In genomic region chr22:38901111-38901641, GRCh38 we compare ENCODE assay signal across 27 cellular contexts. TPM values are rescaled to one million over a fixed set of nuclear protein-coding genes. Genes with fewer than 3 reads are reported as not detected.
A peak's percentile ranks its signal among the peaks of the same experiment; 100 is the strongest.
DNase-seq lines count a peak whose midpoint lies in the region; ATAC-seq, FAIRE-seq and TF ChIP-seq lines count a peak whose summit lies in the region.
"Had no signal": no experiment of that assay in that cellular context is flagged by ENCODE, and none has a peak within 500 bp of the region (broad histone marks: within the 10 kb centered on the region; RNA-seq: fewer than 3 reads in every experiment).

No MANE protein-coding gene starts in this region.

- no peak overlapping the region for H3K4me3 Mint-ChIP-seq in activated T-cell treated with anti-CD3 and anti-CD28 coated beads, Interleukin-2, amount 50 U/mL, for 72 hours
- H3K4me3 Mint-ChIP-seq: nephron; stimulated activated naive CD8-positive, alpha-beta T cell treated with anti-CD3 and anti-CD28 coated beads, Interleukin-15, Interleukin-2, amounts not matched to agents 100 ng/mL and 50 ng/mL, for 24 hours; type B pancreatic cell had no signal

- no peaks in the 10 kb centered on the region for H3K79me1 ChIP-seq in trophoblast cell (ENCODE audit: low read length)

- no peak overlapping the region for H3K4me3 ChIP-seq in GM12878
- H3K4me3 ChIP-seq in trophoblast cell (ENCODE audit: low read depth, low read length), result no peak overlapping the region
- H3K4me3 ChIP-seq: HAP-1, SJSA1 had no signal

- TF ChIP-seq POLR2A in GM12878 (IDR thresholded peaks at IDR 0.05; ENCODE audit: low read depth, low read length), result no peak

- no TSS peak for BruUV-seq in GM12878 (replicated peaks; lab: Mats Ljungman, UMichigan)

- H3K36me3 ChIP-seq in GM12878 (ENCODE audit: control insufficient read depth in 2 of 2, insufficient read depth in 2 of 2, low read length in 1 of 2) (no peaks in the 10 kb centered on the region), trophoblast cell (ENCODE audit: control insufficient read depth in 1 of 2, insufficient read depth in 2 of 2, low read length in 2 of 2) (no peaks in the 10 kb centered on the region)
- H3K36me3 ChIP-seq: HAP-1, SJSA1 had no signal

- H3K4me2 ChIP-seq in GM12878 (ENCODE audit: control insufficient read depth, insufficient read depth) (no peak overlapping the region), trophoblast cell (ENCODE audit: low read length) (peak overlapping the region; percentile 2)

- no peak overlapping the region for H2BK120ac ChIP-seq in trophoblast cell (ENCODE audit: insufficient read depth, low read length, poor library complexity)

- CTCF ChIA-PET in GM12878 (lab: Yijun Ruan, JAX), result interaction anchor here (1.0 to 3.5 kb wide), 4 partner anchors 30 to 102 kb away, joined by 3 to 21 read pairs (median 8); partner anchors contain the start of gene CBX6

- H3K9ac ChIP-seq in GM12878 (ENCODE audit: control insufficient read depth, insufficient read depth, low read length), result no peak overlapping the region
- H3K9ac ChIP-seq in trophoblast cell (ENCODE audit: low read length), result no peak overlapping the region

- POLR2A ChIA-PET in GM12878 (lab: Charles Lee), result interaction anchor here (0.9 to 1.0 kb wide), 2 partner anchors 28 to 724 kb away, joined by 3 to 5 read pairs; no protein-coding TSS in a partner anchor

- RAD21 ChIA-PET in GM12878 (lab: Charles Lee; ENCODE audit: unreplicated experiment), result interaction anchor here (1.7 to 2.0 kb wide), 2 partner anchors 32 to 102 kb away, joined by 5 to 6 read pairs; no protein-coding TSS in a partner anchor

- no peak overlapping the region for H2AK5ac ChIP-seq in trophoblast cell (ENCODE audit: low read length)

- no peak overlapping the region for H4K12ac ChIP-seq in trophoblast cell (ENCODE audit: low read depth, low read length)

- FAIRE-seq in GM12878 (lab: Jason Lieb, UNC), result no peak
- FAIRE-seq: frontal cortex had no signal

- no peak overlapping the region for H3K14ac ChIP-seq in trophoblast cell (ENCODE audit: low read length)

- H3K23ac ChIP-seq in trophoblast cell (ENCODE audit: low read length), result no peak overlapping the region

- intact Hi-C loops in GM12878 (cut with micrococcal nuclease; ENCODE audit: unreplicated experiment), result no loop called here

- no peak overlapping the region for H4K91ac ChIP-seq in trophoblast cell (ENCODE audit: low read depth, low read length)

- H3K4me1 ChIP-seq in GM12878 (ENCODE audit: control insufficient read depth, insufficient read depth, low read length) (peaks cover 9% of the 10 kb centered on the region; the same call in 1 of the 2 replicates), trophoblast cell (ENCODE audit: control insufficient read depth in 1 of 2, insufficient read depth in 2 of 2, low read length in 2 of 2) (peaks cover 7% of the 10 kb centered on the region in 2 experiments)
- H3K4me1 ChIP-seq: HAP-1, SJSA1 had no signal

- no peak overlapping the region for H2BK12ac ChIP-seq in trophoblast cell (ENCODE audit: low read length)

- WGBS in GM12878 (ENCODE audit: insufficient coverage, insufficient replicate concordance, low lambda C conversion rate, missing lambda C conversion rate), result 51% methylated on average over 5 of the region's 5 CpGs
- no CpG with 5 or more reads among the region's 5 CpGs for WGBS in trophoblast cell (ENCODE audit: extremely low coverage, insufficient coverage, insufficient read length)

- ATAC-seq in GM12878, result peak; percentile 35
- ATAC-seq in HG02610 (IDR thresholded peaks at IDR 0.05; ENCODE audit: unreplicated experiment), result no peak
- no peak for ATAC-seq in activated T-cell treated with anti-CD3 and anti-CD28 coated beads, Interleukin-2, amount 50 U/mL, for 72 hours (replicated peaks in 1 of 2)
- ATAC-seq: Panc1 had no signal

- H3K36me3 Mint-ChIP-seq in activated T-cell treated with anti-CD3 and anti-CD28 coated beads, Interleukin-2, amount 50 U/mL, for 72 hours (ENCODE audit: insufficient read depth in 2 of 2), result peaks cover 4 to 8% of the 10 kb centered on the region in 2 donors
- H3K36me3 Mint-ChIP-seq: type B pancreatic cell had no signal

- peak; percentile 14 for DNase-seq in NCI-H82 (lab: John Stamatoyannopoulos, UW)
- DNase-seq in NCI-H82 treated with DMSO at 0.1 percent for 48 hours (lab: John Stamatoyannopoulos, UW; ENCODE audit: unreplicated experiment), result no peak
- peak; percentile 27 for DNase-seq in NAMALWA (ENCODE audit: low spot score)
- DNase-seq in GM12878 (ENCODE audit: low read depth, low spot score), result no peak
- peak; percentile 68 to 81 for DNase-seq in trophoblast cell
- no peak for DNase-seq in NCI-H2196 (lab: John Stamatoyannopoulos, UW; ENCODE audit: unreplicated experiment)
- no peak for DNase-seq in activated T-cell treated with anti-CD3 and anti-CD28 coated beads, Interleukin-2, amount 50 U/mL, for 72 hours
- DNase-seq: activated CD8-positive, alpha-beta memory T cell treated with anti-CD3 and anti-CD28 coated beads, Interleukin-2, amount 50 U/mL, for 48 hours; activated gamma-delta T cell treated with Interleukin-2 at 50 U/mL for 16 hours; anterior cingulate cortex; erythroblast; NCI-H1092; NCI-H2029; NCI-H526; stimulated activated CD4-positive, alpha-beta T cell treated with anti-CD3 and anti-CD28 coated beads, Interleukin-1b, Interleukin-23, amount 100 ng/mL, for 48 hours had no signal

- H4K8ac ChIP-seq in trophoblast cell (ENCODE audit: low read depth, low read length), result no peak overlapping the region

- H3K4ac ChIP-seq in trophoblast cell (ENCODE audit: low read depth, low read length), result no peak overlapping the region

- H2AFZ ChIP-seq in GM12878 (ENCODE audit: control insufficient read depth, low read depth, low read length), result no peak overlapping the region
- no peak overlapping the region for H2AFZ ChIP-seq in trophoblast cell (ENCODE audit: insufficient read depth, low read length, poor library complexity)

- H2BK5ac ChIP-seq in trophoblast cell (ENCODE audit: low read depth, low read length, poor library complexity), result no peak overlapping the region

- H3K4me1 Mint-ChIP-seq in activated T-cell treated with anti-CD3 and anti-CD28 coated beads, Interleukin-2, amount 50 U/mL, for 72 hours (ENCODE audit: low read depth), result peaks cover 7% of the 10 kb centered on the region
- H3K4me1 Mint-ChIP-seq: nephron had no signal

- in situ Hi-C loops in GM12878 (cut with MboI), result no loop called here

- TF ChIP-seq RAD21 in GM12878 (IDR thresholded peaks at IDR 0.05; ENCODE audit: insufficient read depth, low read depth, low read length), result no peak

- H3K79me2 ChIP-seq in GM12878 (ENCODE audit: control insufficient read depth, insufficient read depth, low read length) (no peaks in the 10 kb centered on the region), trophoblast cell (ENCODE audit: control insufficient read depth, insufficient read depth, low read length, poor library complexity) (no peaks in the 10 kb centered on the region)

- no peak overlapping the region for H3K27ac ChIP-seq in GM12878 (ENCODE audit: control insufficient read depth, insufficient read depth)
- peak overlapping the region; percentile 14 for H3K27ac ChIP-seq in trophoblast cell (ENCODE audit: low read depth, low read length)
- H3K27ac ChIP-seq: 22Rv1, SJSA1 had no signal

- H3K27me3 ChIP-seq in GM12878 (replicated peaks in 1 of 2; ENCODE audit: control insufficient read depth in 2 of 2, insufficient read depth in 2 of 2, low read length in 1 of 2), result no peaks in the 10 kb centered on the region
- no peaks in the 10 kb centered on the region for H3K27me3 ChIP-seq in trophoblast cell (ENCODE audit: insufficient read depth, low read length)

- H3K9me3 ChIP-seq in GM12878 (replicated peaks; ENCODE audit: control insufficient read depth, insufficient read depth, low read length), result no peaks in the 10 kb centered on the region
- H3K9me3 ChIP-seq in trophoblast cell (ENCODE audit: insufficient read depth, low read depth, low read length), result no peaks in the 10 kb centered on the region

- TF ChIP-seq CTCF in GM12878 (IDR thresholded peaks at IDR 0.05 in 2 of 3, conservative IDR thresholded peaks at IDR 0.05 in 1 of 3; ENCODE audit: control insufficient read depth in 2 of 3, extremely low read depth in 1 of 3, insufficient read depth in 1 of 3, low read depth in 3 of 3, low read length in 3 of 3), result no peak

- peaks cover 3 to 5% of the 10 kb centered on the region in 2 donors for H3K9me3 Mint-ChIP-seq in activated T-cell treated with anti-CD3 and anti-CD28 coated beads, Interleukin-2, amount 50 U/mL, for 72 hours

- H3K18ac ChIP-seq in trophoblast cell (ENCODE audit: low read length), result no peak overlapping the region

- H4K20me1 ChIP-seq in GM12878 (ENCODE audit: control insufficient read depth, insufficient read depth), result no peaks in the 10 kb centered on the region

- no peak for TF ChIP-seq EP300 in GM12878 (IDR thresholded peaks at IDR 0.05; ENCODE audit: borderline replicate concordance in 1 of 2, control insufficient read depth in 1 of 2, low read depth in 2 of 2, low read length in 2 of 2)

- H3K27ac Mint-ChIP-seq in activated T-cell treated with anti-CD3 and anti-CD28 coated beads, Interleukin-2, amount 50 U/mL, for 72 hours, result no peak overlapping the region
- H3K27ac Mint-ChIP-seq: nephron; progenitor cell of endocrine pancreas; stimulated activated naive CD8-positive, alpha-beta T cell treated with anti-CD3 and anti-CD28 coated beads, Interleukin-15, Interleukin-2, amounts not matched to agents 100 ng/mL and 50 ng/mL, for 24 hours; type B pancreatic cell had no signal

- SMC1A ChIA-PET in GM12878 (lab: Charles Lee; ENCODE audit: uncharacterized antibody, unreplicated experiment), result interaction anchor here (0.9 to 1.5 kb wide), 2 partner anchors 9 to 19 kb away, joined by 3 to 4 read pairs; no protein-coding TSS in a partner anchor

- H3K27me3 Mint-ChIP-seq in activated T-cell treated with anti-CD3 and anti-CD28 coated beads, Interleukin-2, amount 50 U/mL, for 72 hours (ENCODE audit: low read depth), result no peaks in the 10 kb centered on the region
- H3K27me3 Mint-ChIP-seq: type B pancreatic cell had no signal

RNA-seq across cellular contexts. Expression of gene CBX6, which starts 29.2 kb away (rescaled TPM):
- 89.8 and 98.2 TPM in 2 replicates for total RNA-seq in GM12878 (2013; cell fraction: nucleolus; rRNA removed)
- 59.1 and 67.1 TPM in 2 replicates for total RNA-seq in GM12878 (2014; rRNA removed)
- total RNA-seq in GM12878 (2014; rRNA removed; fragmentation: Illumina TruSeq; extraction: Trizol), result 33.1 and 35.7 TPM in 2 replicates
- 135 and 142 TPM in 2 replicates for total RNA-seq in GM12878 (2021)
- 12.6 TPM for polyA plus RNA-seq in GM12878 (2011; ENCODE audit: low read depth)
- polyA plus RNA-seq in GM12878 (2011; rRNA removed), result 6.0 and 10.2 TPM in 2 replicates
- 14.4 and 14.8 TPM in 2 replicates for polyA plus RNA-seq in GM12878 (2011; cell fraction: cytosol; rRNA removed)
- polyA plus RNA-seq in GM12878 (2011; cell fraction: nucleus; rRNA removed), result 60.2 and 66.7 TPM in 2 replicates
- polyA plus RNA-seq in GM12878 (2012), result 25.3 and 32.1 TPM in 2 replicates
- 15.1 and 27.2 TPM in 2 replicates for polyA plus RNA-seq in GM12878 (2014; fragmentation: Illumina TruSeq; extraction: Trizol)
- polyA plus RNA-seq in GM12878 (2014; fragmentation: Nextera tagmentation; extraction: Ambion mirVana), result 1 to 10 TPM; 3.6 to 4.5 TPM
- polyA plus RNA-seq in GM12878 (2014; rRNA removed), result 39.0 and 43.9 TPM in 2 replicates
- 10 to 100 TPM; 72.6 to 74.6 TPM for polyA plus RNA-seq in GM12878 (2016; fragmentation: Nextera tagmentation; extraction: Ambion mirVana)
- 25.9 and 48.3 TPM in 2 replicates for polyA minus RNA-seq in GM12878 (2011; rRNA and poly(A)+ RNA removed)
- polyA minus RNA-seq in GM12878 (2011; cell fraction: cytosol; rRNA and poly(A)+ RNA removed), result 36.9 and 39.7 TPM in 2 replicates
- 60.8 and 96.1 TPM in 2 replicates for polyA minus RNA-seq in GM12878 (2011; cell fraction: nucleus; rRNA and poly(A)+ RNA removed)
- 5.0 and 5.3 TPM in 2 replicates for polyA plus RNA-seq in trophoblast cell (2013)
- total RNA-seq in activated T-cell treated with anti-CD3 and anti-CD28 coated beads, Interleukin-2, amount 50 U/mL, for 72 hours, result 100 to 1,000 TPM; 116 to 124 TPM

RNA-seq across cellular contexts. Expression of gene APOBEC3A, which starts 56.2 kb away (rescaled TPM):
- total RNA-seq in GM12878 (2013; cell fraction: nucleolus; rRNA removed), result not detected in 2 replicates
- total RNA-seq in GM12878 (2014; rRNA removed), result not detected in 2 replicates
- not detected in 2 replicates for total RNA-seq in GM12878 (2014; rRNA removed; fragmentation: Illumina TruSeq; extraction: Trizol)
- total RNA-seq in GM12878 (2021), result not detected in 2 replicates
- polyA plus RNA-seq in GM12878 (2011; ENCODE audit: low read depth), result not detected
- polyA plus RNA-seq in GM12878 (2011; rRNA removed), result not detected in 2 replicates
- polyA plus RNA-seq in GM12878 (2011; cell fraction: cytosol; rRNA removed), result not detected in 2 replicates
- polyA plus RNA-seq in GM12878 (2011; cell fraction: nucleus; rRNA removed), result not detected in 2 replicates
- 0.07 and 0.38 TPM in 2 replicates for polyA plus RNA-seq in GM12878 (2012)
- polyA plus RNA-seq in GM12878 (2014; fragmentation: Illumina TruSeq; extraction: Trizol), result not detected in 2 replicates
- polyA plus RNA-seq in GM12878 (2014; fragmentation: Nextera tagmentation; extraction: Ambion mirVana), result not detected
- not detected in 2 replicates for polyA plus RNA-seq in GM12878 (2014; rRNA removed)
- under 1 TPM in 1 of 2 experiments, not detected in 1; 0.20 TPM for polyA plus RNA-seq in GM12878 (2016; fragmentation: Nextera tagmentation; extraction: Ambion mirVana)
- not detected in 2 replicates for polyA minus RNA-seq in GM12878 (2011; rRNA and poly(A)+ RNA removed)
- not detected in 2 replicates for polyA minus RNA-seq in GM12878 (2011; cell fraction: cytosol; rRNA and poly(A)+ RNA removed)
- polyA minus RNA-seq in GM12878 (2011; cell fraction: nucleus; rRNA and poly(A)+ RNA removed), result not detected in 2 replicates
- not detected in 2 replicates for polyA plus RNA-seq in trophoblast cell (2013)
- under 1 TPM in 1 of 2 donors, not detected in 1; 0.37 TPM for total RNA-seq in activated T-cell treated with anti-CD3 and anti-CD28 coated beads, Interleukin-2, amount 50 U/mL, for 72 hours
- total RNA-seq: frontal cortex, G401, lung microvascular endothelial cell, progenitor cell of endocrine pancreas, SJSA1 had no signal

RNA-seq across cellular contexts. Expression of gene NPTXR, which starts 57.3 kb away (rescaled TPM):
- total RNA-seq in GM12878 (2013; cell fraction: nucleolus; rRNA removed), result not detected in 2 replicates
- total RNA-seq in GM12878 (2014; rRNA removed), result 0.05 and 0.06 TPM in 2 replicates
- 0.05 and 0.09 TPM in 2 replicates for total RNA-seq in GM12878 (2014; rRNA removed; fragmentation: Illumina TruSeq; extraction: Trizol)
- 0.37 and 0.38 TPM in 2 replicates for total RNA-seq in GM12878 (2021)
- 0.14 TPM for polyA plus RNA-seq in GM12878 (2011; ENCODE audit: low read depth)
- not detected in 2 replicates for polyA plus RNA-seq in GM12878 (2011; rRNA removed)
- polyA plus RNA-seq in GM12878 (2011; cell fraction: cytosol; rRNA removed), result not detected in 2 replicates
- polyA plus RNA-seq in GM12878 (2011; cell fraction: nucleus; rRNA removed), result not detected in 2 replicates
- polyA plus RNA-seq in GM12878 (2012), result 0.26 and 0.29 TPM in 2 replicates
- polyA plus RNA-seq in GM12878 (2014; fragmentation: Illumina TruSeq; extraction: Trizol), result 0.03 and 0.13 TPM in 2 replicates
- polyA plus RNA-seq in GM12878 (2014; fragmentation: Nextera tagmentation; extraction: Ambion mirVana), result under 1 TPM in 1 of 2 experiments, not detected in 1; 0.02 TPM
- polyA plus RNA-seq in GM12878 (2014; rRNA removed), result 0.16 and 0.22 TPM in 2 replicates
- polyA plus RNA-seq in GM12878 (2016; fragmentation: Nextera tagmentation; extraction: Ambion mirVana), result under 1 TPM; 0.04 TPM
- not detected in 2 replicates for polyA minus RNA-seq in GM12878 (2011; rRNA and poly(A)+ RNA removed)
- not detected in 2 replicates for polyA minus RNA-seq in GM12878 (2011; cell fraction: cytosol; rRNA and poly(A)+ RNA removed)
- polyA minus RNA-seq in GM12878 (2011; cell fraction: nucleus; rRNA and poly(A)+ RNA removed), result not detected in 2 replicates
- polyA plus RNA-seq in trophoblast cell (2013), result 0.44 and 0.51 TPM in 2 replicates
- total RNA-seq in activated T-cell treated with anti-CD3 and anti-CD28 coated beads, Interleukin-2, amount 50 U/mL, for 72 hours, result 1 to 10 TPM; 6.3 to 6.4 TPM

Comparison
In these comparisons a context has a peak if more than half of its experiments do, and no peak if none do; other contexts are left out.
1. DNase-seq: peak in NCI-H82 (single experiment), NAMALWA (single experiment) and trophoblast cell (2 of 2); none in NCI-H82 treated with DMSO at 0.1 percent for 48 hours (single experiment), GM12878 (single experiment), NCI-H2196 (single experiment) and activated T-cell treated with anti-CD3 and anti-CD28 coated beads, Interleukin-2, amount 50 U/mL, for 72 hours (0 of 2).
2. RNA of gene NPTXR, which starts 57.3 kb away (total RNA-seq): 6.3 to 6.4 TPM in activated T-cell treated with anti-CD3 and anti-CD28 coated beads, Interleukin-2, amount 50 U/mL, for 72 hours; 0.05 to 0.38 TPM in GM12878; every median in the first group is over 4 times any median in the second.